Comparison of ENCODE assay signal across 25 cellular contexts in the genomic region with DNA sequence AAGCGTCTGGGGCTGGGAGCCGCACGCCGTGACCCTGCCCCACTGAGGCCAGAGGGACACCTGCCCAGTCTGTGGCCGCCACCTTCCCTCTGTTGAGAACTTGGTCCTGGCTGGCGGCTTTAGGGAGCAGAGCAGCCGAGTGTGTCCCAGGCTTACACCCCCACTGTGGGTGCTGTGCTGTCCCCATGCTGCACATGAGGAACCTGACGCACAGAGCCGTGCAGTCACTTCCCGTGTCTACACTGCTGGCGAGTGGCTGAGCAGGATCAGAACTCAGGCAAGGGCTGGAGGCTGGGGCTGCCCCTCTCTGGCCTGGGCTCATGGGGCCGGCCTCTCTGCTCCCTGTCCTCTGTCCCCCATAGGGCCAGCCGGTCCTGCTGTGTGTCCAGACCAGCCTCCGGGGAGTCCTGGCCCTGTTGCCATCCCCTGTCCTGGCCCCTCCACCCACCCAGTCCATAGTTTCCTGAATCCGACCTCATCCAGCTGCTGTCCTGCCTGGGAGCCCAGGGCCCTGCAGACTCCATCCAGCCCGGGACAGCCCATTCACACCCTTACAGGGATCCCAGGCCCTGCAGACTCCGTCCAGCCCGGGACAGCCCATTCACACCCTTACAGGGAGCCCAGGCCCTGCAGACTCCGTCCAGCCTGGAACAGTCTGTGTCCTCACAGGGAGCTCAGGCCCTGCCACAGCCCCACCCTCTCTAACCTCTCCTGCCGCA. TPM values are rescaled to one million over a fixed set of nuclear protein-coding genes. Genes with fewer than 3 reads are reported as not detected.
A peak's percentile ranks its signal among the peaks of the same experiment; 100 is the strongest.
DNase-seq lines count a peak whose midpoint lies in the region; ATAC-seq and TF ChIP-seq lines count a peak whose summit lies in the region.
"Had no signal": no experiment of that assay in that cellular context is flagged by ENCODE, and none has a peak within 500 bp of the region (broad histone marks: within the 10 kb centered on the region; RNA-seq: fewer than 3 reads in every experiment).

No MANE protein-coding gene starts in this region.

- TF ChIP-seq POLR2A in thyroid gland (IDR thresholded peaks at IDR 0.05) (no peak), breast epithelium (IDR thresholded peaks at IDR 0.05) (no peak)

- H3K27me3 Mint-ChIP-seq in CD4-positive, CD25-positive, alpha-beta regulatory T cell = no peaks in the 10 kb centered on the region
- no peaks in the 10 kb centered on the region for H3K27me3 Mint-ChIP-seq in IgD-negative memory B cell
- no peaks in the 10 kb centered on the region for H3K27me3 Mint-ChIP-seq in effector memory CD8-positive, alpha-beta T cell
- no peaks in the 10 kb centered on the region for H3K27me3 Mint-ChIP-seq in osteocyte (ENCODE audit: unreplicated experiment)

- H3K9me3 Mint-ChIP-seq in CD4-positive, CD25-positive, alpha-beta regulatory T cell = no peaks in the 10 kb centered on the region
- H3K9me3 Mint-ChIP-seq in IgD-negative memory B cell (no peaks in the 10 kb centered on the region), osteocyte (ENCODE audit: unreplicated experiment) (no peaks in the 10 kb centered on the region)
- H3K9me3 Mint-ChIP-seq in effector memory CD8-positive, alpha-beta T cell = no peaks in the 10 kb centered on the region
- H3K9me3 Mint-ChIP-seq: activated T-helper 2 cell treated with anti-CD3 and anti-CD28 coated beads, Interferon-gamma antibody, Interleukin-2, Interleukin-4, amounts not matched to agents 10 μg/mL and 5 μg/mL and 100 μg/mL, durations not matched to agents 14 hours and 24 hours and 36 hours had no signal

- peak overlapping the region in 1 of 4 donors; percentile 46 for H3K4me3 Mint-ChIP-seq in CD4-positive, CD25-positive, alpha-beta regulatory T cell
- H3K4me3 Mint-ChIP-seq in IgD-negative memory B cell (peak overlapping the region in 1 of 4 donors; percentile 79), osteocyte (ENCODE audit: unreplicated experiment) (no peak overlapping the region)
- peak overlapping the region in 1 of 2 donors; percentile 51 for H3K4me3 Mint-ChIP-seq in effector memory CD8-positive, alpha-beta T cell

- no peak for DNase-seq in CD4-positive, CD25-positive, alpha-beta regulatory T cell
- no peak for DNase-seq in effector memory CD8-positive, alpha-beta T cell
- no peak for DNase-seq in osteocyte (ENCODE audit: extremely low spot score, unreplicated experiment)
- no peak for DNase-seq in thyroid gland
- DNase-seq in breast epithelium (ENCODE audit: low spot score in 2 of 2) = no peak
- DNase-seq in dorsolateral prefrontal cortex = no peak
- DNase-seq: activated CD4-positive, alpha-beta T cell treated with anti-CD3 and anti-CD28 coated beads for 1 hour; AML-193; brain microvascular endothelial cell; gastrocnemius medialis; GDM1; KBM-7; kidney glomerular epithelial cell; midbrain; NCI-H1048; NCI-H2029; Peyer's patch; T1000; tibial artery had no signal

- H3K4me1 Mint-ChIP-seq in CD4-positive, CD25-positive, alpha-beta regulatory T cell = peaks cover 0 to 73% (median 27%) of the 10 kb centered on the region in 4 donors
- H3K4me1 Mint-ChIP-seq in IgD-negative memory B cell (peaks cover 4 to 29% (median 27%) of the 10 kb centered on the region in 3 donors), osteocyte (ENCODE audit: unreplicated experiment) (peaks cover 22% of the 10 kb centered on the region)
- H3K4me1 Mint-ChIP-seq in effector memory CD8-positive, alpha-beta T cell (ENCODE audit: low read depth in 2 of 2) = peaks cover 52 to 65% of the 10 kb centered on the region in 2 donors

- intact Hi-C loops in thyroid gland (cut with DNase I) = no loop called here
- intact Hi-C loops in breast epithelium (cut with DNase I; ENCODE audit: low total_unique reads) = loop anchor here (5.0 kb wide), 1 partner anchor 1078 kb away; no protein-coding TSS in a partner anchor
- intact Hi-C loops in dorsolateral prefrontal cortex (cut with DNase I) = no loop called here

- H3K36me3 ChIP-seq in CD4-positive, CD25-positive, alpha-beta regulatory T cell (ENCODE audit: control insufficient read depth, insufficient read depth, low read length) = no peaks in the 10 kb centered on the region
- H3K36me3 ChIP-seq in thyroid gland = no peaks in the 10 kb centered on the region
- no peaks in the 10 kb centered on the region for H3K36me3 ChIP-seq in breast epithelium
- H3K36me3 ChIP-seq: brain microvascular endothelial cell, gastrocnemius medialis, HAP-1, neutrophil, Peyer's patch, tibial artery had no signal

- TF ChIP-seq CTCF in osteocyte (IDR thresholded peaks at IDR 0.05) (no peak), thyroid gland (IDR thresholded peaks at IDR 0.05) (no peak), breast epithelium (IDR thresholded peaks at IDR 0.05) (no peak), dorsolateral prefrontal cortex (IDR thresholded peaks at IDR 0.05 in 54 of 56, conservative IDR thresholded peaks at IDR 0.05 in 2 of 56; ENCODE audit: low read depth in 1 of 56, partially characterized antibody in 56 of 56) (no peak)

- H3K27ac ChIP-seq in CD4-positive, CD25-positive, alpha-beta regulatory T cell (ENCODE audit: insufficient read depth, low read length, poor library complexity, severe bottlenecking) = no peak overlapping the region
- H3K27ac ChIP-seq in thyroid gland (no peak overlapping the region), breast epithelium (no peak overlapping the region), dorsolateral prefrontal cortex (peak overlapping the region in 2 of 59 donors; percentile 43 to 48)
- H3K27ac ChIP-seq: brain microvascular endothelial cell, neutrophil, Peyer's patch, tibial artery had no signal

- 87 to 93% methylated on average over 14 of the region's 20 CpGs for WGBS in thyroid gland, 2 donors

- H3K27ac Mint-ChIP-seq in CD4-positive, CD25-positive, alpha-beta regulatory T cell = peak overlapping the region in 2 of 3 donors; percentile 26 to 69
- H3K27ac Mint-ChIP-seq in IgD-negative memory B cell (peak overlapping the region in 2 of 3 donors; percentile 59 to 67), osteocyte (ENCODE audit: unreplicated experiment) (peak overlapping the region; percentile 31)
- H3K27ac Mint-ChIP-seq in effector memory CD8-positive, alpha-beta T cell = peak overlapping the region; percentile 72 to 84
- H3K27ac Mint-ChIP-seq: activated T-helper 2 cell treated with anti-CD3 and anti-CD28 coated beads, Interferon-gamma antibody, Interleukin-2, Interleukin-4, amounts not matched to agents 10 μg/mL and 5 μg/mL and 100 μg/mL, durations not matched to agents 14 hours and 24 hours and 36 hours had no signal

- no peaks in the 10 kb centered on the region for H3K27me3 ChIP-seq in CD4-positive, CD25-positive, alpha-beta regulatory T cell (ENCODE audit: control insufficient read depth, insufficient read depth, low read length)
- H3K27me3 ChIP-seq in thyroid gland (no peaks in the 10 kb centered on the region), breast epithelium (no peaks in the 10 kb centered on the region), dorsolateral prefrontal cortex (no peaks in the 10 kb centered on the region)
- H3K27me3 ChIP-seq: brain microvascular endothelial cell, gastrocnemius medialis, neutrophil, Peyer's patch, tibial artery had no signal

- no peaks in the 10 kb centered on the region for H3K9me3 ChIP-seq in CD4-positive, CD25-positive, alpha-beta regulatory T cell (ENCODE audit: control insufficient read depth in 2 of 2, low read length in 2 of 2)
- H3K9me3 ChIP-seq in thyroid gland (no peaks in the 10 kb centered on the region), breast epithelium (no peaks in the 10 kb centered on the region)
- H3K9me3 ChIP-seq: gastrocnemius medialis, HAP-1, neutrophil, Peyer's patch, tibial artery had no signal

- H3K4me3 ChIP-seq in CD4-positive, CD25-positive, alpha-beta regulatory T cell (ENCODE audit: low read depth, low read length) = no peak overlapping the region
- H3K4me3 ChIP-seq in thyroid gland (replicated peaks in 1 of 3) = no peak overlapping the region
- H3K4me3 ChIP-seq in breast epithelium = no peak overlapping the region
- H3K4me3 ChIP-seq in dorsolateral prefrontal cortex = no peak overlapping the region
- H3K4me3 ChIP-seq: gastrocnemius medialis, HAP-1, Peyer's patch, tibial artery had no signal

- ATAC-seq in CD4-positive, CD25-positive, alpha-beta regulatory T cell (ENCODE audit: low read depth in 2 of 2) = peak in 1 of 2 donors; percentile 35
- no peak for ATAC-seq in effector memory CD8-positive, alpha-beta T cell (replicated peaks)
- ATAC-seq: esophagus mucosa, gastrocnemius medialis, SK-N-SH treated with all-trans-retinoic acid at 6 μM for 48 hours had no signal

- H3K4me1 ChIP-seq in CD4-positive, CD25-positive, alpha-beta regulatory T cell (ENCODE audit: control insufficient read depth, insufficient read depth, low read length, poor library complexity, severe bottlenecking) = peaks cover 78% of the 10 kb centered on the region
- H3K4me1 ChIP-seq in thyroid gland (peaks cover 5 to 65% of the 10 kb centered on the region in 2 donors), breast epithelium (peaks cover 8 to 24% of the 10 kb centered on the region in 2 donors)
- H3K4me1 ChIP-seq: HAP-1 had no signal

- no peaks in the 10 kb centered on the region for H3K36me3 Mint-ChIP-seq in CD4-positive, CD25-positive, alpha-beta regulatory T cell
- H3K36me3 Mint-ChIP-seq in IgD-negative memory B cell (no peaks in the 10 kb centered on the region), osteocyte (ENCODE audit: unreplicated experiment) (no peaks in the 10 kb centered on the region)
- H3K36me3 Mint-ChIP-seq in effector memory CD8-positive, alpha-beta T cell (ENCODE audit: insufficient read depth) = peaks cover 46% of the 10 kb centered on the region

RNA-seq across cellular contexts. Expression of a gene that starts 10.3 kb away (rescaled TPM):
- 94.6 TPM for total RNA-seq in CD4-positive, CD25-positive, alpha-beta regulatory T cell
- under 1 TPM; 0.16 to 0.78 (median 0.31) TPM for polyA plus RNA-seq in CD4-positive, CD25-positive, alpha-beta regulatory T cell
- 6.8 TPM for polyA plus RNA-seq in IgD-negative memory B cell
- total RNA-seq in osteocyte = 42.1 and 46.2 TPM in 2 replicates
- 10 to 100 TPM in 2 of 4 donors, 1 to 10 TPM in 2; 9.2 to 19.7 (median 12.0) TPM for total RNA-seq in thyroid gland
- total RNA-seq in breast epithelium = 1 to 10 TPM; 3.5 to 9.8 (median 7.2) TPM
- 100 to 1,000 TPM in 3 of 120 experiments, 10 to 100 TPM in 117; 41.4 to 125 (median 65.3) TPM for total RNA-seq in dorsolateral prefrontal cortex
